In genomic region chr12:22803725-22804124, GRCh38 we compare ENCODE assay signal across 1 cellular context.
TF ChIP-seq lines count a peak whose summit lies in the region.

No MANE protein-coding gene starts in this region.

TF ChIP-seq in GM23338, 12 proteins besides CTCF, POLR2A, EP300 and RAD21 (continued from another document):
- TF ChIP-seq, protein P1, sequence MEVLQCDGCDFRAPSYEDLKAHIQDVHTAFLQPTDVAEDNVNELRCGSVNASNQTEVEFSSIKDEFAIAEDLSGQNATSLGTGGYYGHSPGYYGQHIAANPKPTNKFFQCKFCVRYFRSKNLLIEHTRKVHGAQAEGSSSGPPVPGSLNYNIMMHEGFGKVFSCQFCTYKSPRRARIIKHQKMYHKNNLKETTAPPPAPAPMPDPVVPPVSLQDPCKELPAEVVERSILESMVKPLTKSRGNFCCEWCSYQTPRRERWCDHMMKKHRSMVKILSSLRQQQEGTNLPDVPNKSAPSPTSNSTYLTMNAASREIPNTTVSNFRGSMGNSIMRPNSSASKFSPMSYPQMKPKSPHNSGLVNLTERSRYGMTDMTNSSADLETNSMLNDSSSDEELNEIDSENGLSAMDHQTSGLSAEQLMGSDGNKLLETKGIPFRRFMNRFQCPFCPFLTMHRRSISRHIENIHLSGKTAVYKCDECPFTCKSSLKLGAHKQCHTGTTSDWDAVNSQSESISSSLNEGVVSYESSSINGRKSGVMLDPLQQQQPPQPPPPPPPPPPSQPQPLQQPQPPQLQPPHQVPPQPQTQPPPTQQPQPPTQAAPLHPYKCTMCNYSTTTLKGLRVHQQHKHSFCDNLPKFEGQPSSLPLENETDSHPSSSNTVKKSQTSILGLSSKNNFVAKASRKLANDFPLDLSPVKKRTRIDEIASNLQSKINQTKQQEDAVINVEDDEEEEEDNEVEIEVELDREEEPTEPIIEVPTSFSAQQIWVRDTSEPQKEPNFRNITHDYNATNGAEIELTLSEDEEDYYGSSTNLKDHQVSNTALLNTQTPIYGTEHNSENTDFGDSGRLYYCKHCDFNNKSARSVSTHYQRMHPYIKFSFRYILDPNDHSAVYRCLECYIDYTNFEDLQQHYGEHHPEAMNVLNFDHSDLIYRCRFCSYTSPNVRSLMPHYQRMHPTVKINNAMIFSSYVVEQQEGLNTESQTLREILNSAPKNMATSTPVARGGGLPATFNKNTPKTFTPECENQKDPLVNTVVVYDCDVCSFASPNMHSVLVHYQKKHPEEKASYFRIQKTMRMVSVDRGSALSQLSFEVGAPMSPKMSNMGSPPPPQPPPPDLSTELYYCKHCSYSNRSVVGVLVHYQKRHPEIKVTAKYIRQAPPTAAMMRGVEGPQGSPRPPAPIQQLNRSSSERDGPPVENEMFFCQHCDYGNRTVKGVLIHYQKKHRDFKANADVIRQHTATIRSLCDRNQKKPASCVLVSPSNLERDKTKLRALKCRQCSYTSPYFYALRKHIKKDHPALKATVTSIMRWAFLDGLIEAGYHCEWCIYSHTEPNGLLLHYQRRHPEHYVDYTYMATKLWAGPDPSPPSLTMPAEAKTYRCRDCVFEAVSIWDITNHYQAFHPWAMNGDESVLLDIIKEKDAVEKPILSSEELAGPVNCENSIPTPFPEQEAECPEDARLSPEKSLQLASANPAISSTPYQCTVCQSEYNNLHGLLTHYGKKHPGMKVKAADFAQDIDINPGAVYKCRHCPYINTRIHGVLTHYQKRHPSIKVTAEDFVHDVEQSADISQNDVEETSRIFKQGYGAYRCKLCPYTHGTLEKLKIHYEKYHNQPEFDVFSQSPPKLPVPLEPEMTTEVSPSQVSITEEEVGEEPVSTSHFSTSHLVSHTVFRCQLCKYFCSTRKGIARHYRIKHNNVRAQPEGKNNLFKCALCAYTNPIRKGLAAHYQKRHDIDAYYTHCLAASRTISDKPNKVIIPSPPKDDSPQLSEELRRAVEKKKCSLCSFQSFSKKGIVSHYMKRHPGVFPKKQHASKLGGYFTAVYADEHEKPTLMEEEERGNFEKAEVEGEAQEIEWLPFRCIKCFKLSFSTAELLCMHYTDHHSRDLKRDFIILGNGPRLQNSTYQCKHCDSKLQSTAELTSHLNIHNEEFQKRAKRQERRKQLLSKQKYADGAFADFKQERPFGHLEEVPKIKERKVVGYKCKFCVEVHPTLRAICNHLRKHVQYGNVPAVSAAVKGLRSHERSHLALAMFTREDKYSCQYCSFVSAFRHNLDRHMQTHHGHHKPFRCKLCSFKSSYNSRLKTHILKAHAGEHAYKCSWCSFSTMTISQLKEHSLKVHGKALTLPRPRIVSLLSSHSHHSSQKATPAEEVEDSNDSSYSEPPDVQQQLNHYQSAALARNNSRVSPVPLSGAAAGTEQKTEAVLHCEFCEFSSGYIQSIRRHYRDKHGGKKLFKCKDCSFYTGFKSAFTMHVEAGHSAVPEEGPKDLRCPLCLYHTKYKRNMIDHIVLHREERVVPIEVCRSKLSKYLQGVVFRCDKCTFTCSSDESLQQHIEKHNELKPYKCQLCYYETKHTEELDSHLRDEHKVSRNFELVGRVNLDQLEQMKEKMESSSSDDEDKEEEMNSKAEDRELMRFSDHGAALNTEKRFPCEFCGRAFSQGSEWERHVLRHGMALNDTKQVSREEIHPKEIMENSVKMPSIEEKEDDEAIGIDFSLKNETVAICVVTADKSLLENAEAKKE (CRISPR knock-in tag; IDR thresholded peaks at IDR 0.05) = no peak
- TF ChIP-seq STAT1 (IDR thresholded peaks at IDR 0.05; ENCODE audit: unreplicated experiment) = no peak
- no peak for TF ChIP-seq ZNF331 (CRISPR knock-in tag; IDR thresholded peaks at IDR 0.05; ENCODE audit: low read depth)
- TF ChIP-seq POLR2AphosphoS5 (IDR thresholded peaks at IDR 0.05; ENCODE audit: low read depth) = no peak
- TF ChIP-seq, protein P2, sequence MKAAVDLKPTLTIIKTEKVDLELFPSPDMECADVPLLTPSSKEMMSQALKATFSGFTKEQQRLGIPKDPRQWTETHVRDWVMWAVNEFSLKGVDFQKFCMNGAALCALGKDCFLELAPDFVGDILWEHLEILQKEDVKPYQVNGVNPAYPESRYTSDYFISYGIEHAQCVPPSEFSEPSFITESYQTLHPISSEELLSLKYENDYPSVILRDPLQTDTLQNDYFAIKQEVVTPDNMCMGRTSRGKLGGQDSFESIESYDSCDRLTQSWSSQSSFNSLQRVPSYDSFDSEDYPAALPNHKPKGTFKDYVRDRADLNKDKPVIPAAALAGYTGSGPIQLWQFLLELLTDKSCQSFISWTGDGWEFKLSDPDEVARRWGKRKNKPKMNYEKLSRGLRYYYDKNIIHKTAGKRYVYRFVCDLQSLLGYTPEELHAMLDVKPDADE (IDR thresholded peaks at IDR 0.05) = no peak
- TF ChIP-seq JUNB (IDR thresholded peaks at IDR 0.05; ENCODE audit: unreplicated experiment) = no peak
- TF ChIP-seq EZH2 (IDR thresholded peaks at IDR 0.05; ENCODE audit: low read depth, unreplicated experiment) = no peak
- TF ChIP-seq EZH2phosphoT487 (IDR thresholded peaks at IDR 0.05; ENCODE audit: unreplicated experiment) = no peak
- no peak for TF ChIP-seq CREB1 (CRISPR knock-in tag; IDR thresholded peaks at IDR 0.05; ENCODE audit: low read depth)
